Comparison of ENCODE assay signal across 22 cellular contexts in genomic region chr6:54586251-54586650, GRCh38.
DNase-seq lines count a peak whose midpoint lies in the region; ATAC-seq, FAIRE-seq and TF ChIP-seq lines count a peak whose summit lies in the region.
"Had no signal": no experiment of that assay in that cellular context is flagged by ENCODE, and none has a peak within 500 bp of the region (broad histone marks: within the 10 kb centered on the region; RNA-seq: fewer than 3 reads in every experiment).

No MANE protein-coding gene starts in this region.

- H4K20me1 ChIP-seq in keratinocyte (ENCODE audit: control insufficient read depth, extremely low read depth, insufficient read depth, low read length), result no peaks in the 10 kb centered on the region
- H4K20me1 ChIP-seq: BLaER1 had no signal

- no peak overlapping the region for H3K27ac ChIP-seq in keratinocyte (ENCODE audit: control insufficient read depth, insufficient read depth, low read length)
- H3K27ac ChIP-seq in ascending aorta, result no peak overlapping the region
- H3K27ac ChIP-seq: BLaER1, neutrophil had no signal

- no peak overlapping the region for H2AFZ ChIP-seq in keratinocyte (ENCODE audit: control insufficient read depth, low read length)

- H3K4me1 Mint-ChIP-seq in Calu3 (ENCODE audit: low read depth, unreplicated experiment), result peaks cover 8% of the 10 kb centered on the region
- H3K4me1 Mint-ChIP-seq: activated naive CD4-positive, alpha-beta T cell treated with anti-CD3 and anti-CD28 coated beads, Interleukin-2, amount 50 U/mL, for 24 hours; H9; T-cell had no signal

- no peaks in the 10 kb centered on the region for H3K79me2 ChIP-seq in keratinocyte (ENCODE audit: control insufficient read depth, insufficient read depth, low read length)

- H3K9me3 ChIP-seq in keratinocyte (ENCODE audit: control insufficient read depth, low read depth, low read length) (no peaks in the 10 kb centered on the region), ascending aorta (no peaks in the 10 kb centered on the region)
- H3K9me3 ChIP-seq: BLaER1 had no signal

- no peaks in the 10 kb centered on the region for H3K27me3 Mint-ChIP-seq in Calu3 (ENCODE audit: unreplicated experiment)
- H3K27me3 Mint-ChIP-seq: activated naive CD4-positive, alpha-beta T cell treated with anti-CD3 and anti-CD28 coated beads, Interleukin-2, amount 50 U/mL, for 24 hours; T-cell had no signal

- DNase-seq in AG09319 (ENCODE audit: extremely low read depth, low read depth) (peak; percentile 10), HCEC 1CT (peak; percentile 54), bronchial epithelial cell (ENCODE audit: low read depth) (peak; percentile 82), keratinocyte (ENCODE audit: low read depth, low spot score) (no peak), ascending aorta (ENCODE audit: low spot score in 2 of 2) (no peak), COLO829 (ENCODE audit: low spot score) (no peak), Calu3 (no peak)
- DNase-seq: activated CD4-positive, alpha-beta T cell treated with anti-CD3 and anti-CD28 coated beads, Interleukin-2, amount 50 U/mL, for 48 hours; activated T-cell treated with anti-CD3 and anti-CD28 coated beads, Interleukin-2, amount 50 U/mL, for 1 hour; caudate nucleus; effector CD8-positive, alpha-beta T cell; foreskin melanocyte; H9; left cardiac atrium; NCI-H1436 treated with DMSO at 0.1 percent for 48 hours; stimulated activated CD4-positive, alpha-beta T cell treated with anti-CD3 and anti-CD28 coated beads, Interleukin-4, amount 100 ng/mL, for 24 hours; substantia nigra; T-cell had no signal

- H3K4me1 ChIP-seq in keratinocyte (ENCODE audit: control insufficient read depth, extremely low read depth, insufficient read depth, low read length) (no peaks in the 10 kb centered on the region), ascending aorta (no peaks in the 10 kb centered on the region)
- H3K4me1 ChIP-seq: BLaER1 had no signal

- FAIRE-seq in bronchial epithelial cell (lab: Jason Lieb, UNC) (no peak), keratinocyte (lab: Jason Lieb, UNC) (peak; percentile 44)

- no peaks in the 10 kb centered on the region for H3K27me3 ChIP-seq in bronchial epithelial cell (ENCODE audit: control insufficient read depth, insufficient read depth, low read length)
- no peaks in the 10 kb centered on the region for H3K27me3 ChIP-seq in keratinocyte (ENCODE audit: control insufficient read depth, extremely low read depth, insufficient read depth, low read length)
- H3K27me3 ChIP-seq in ascending aorta, result no peaks in the 10 kb centered on the region
- H3K27me3 ChIP-seq: BLaER1, neutrophil had no signal

- no peak for ATAC-seq in GM21390 (IDR thresholded peaks at IDR 0.05; ENCODE audit: unreplicated experiment)
- ATAC-seq: T-cell had no signal

- no peak overlapping the region for H3K4me2 ChIP-seq in keratinocyte (ENCODE audit: control insufficient read depth, extremely low read depth, insufficient read depth, low read depth, low read length)
- H3K4me2 ChIP-seq: BLaER1 had no signal

- dilution Hi-C loops in keratinocyte (cut with MboI; ENCODE audit: extremely low pct_ligation_motif_present, low sequenced_read_pairs), result no loop called here

- H3K4me3 ChIP-seq in bronchial epithelial cell (ENCODE audit: low read depth, low read length) (no peak overlapping the region), keratinocyte (ENCODE audit: control insufficient read depth in 2 of 3, extremely low read depth in 1 of 3, insufficient read depth in 2 of 3, low read depth in 1 of 3, low read length in 3 of 3) (no peak overlapping the region), ascending aorta (no peak overlapping the region)
- H3K4me3 ChIP-seq: BLaER1 had no signal

- no peak overlapping the region for H3K4me3 Mint-ChIP-seq in Calu3 (ENCODE audit: low read depth, unreplicated experiment)
- H3K4me3 Mint-ChIP-seq: activated naive CD4-positive, alpha-beta T cell treated with anti-CD3 and anti-CD28 coated beads, Interleukin-2, amount 50 U/mL, for 24 hours; H9; T-cell had no signal

- H3K9me1 ChIP-seq in keratinocyte (ENCODE audit: control insufficient read depth, extremely low read depth, insufficient read depth, low read length), result no peaks in the 10 kb centered on the region

- no peaks in the 10 kb centered on the region for H3K9me3 Mint-ChIP-seq in Calu3 (ENCODE audit: low read depth, unreplicated experiment)
- H3K9me3 Mint-ChIP-seq: activated naive CD4-positive, alpha-beta T cell treated with anti-CD3 and anti-CD28 coated beads, Interleukin-2, amount 50 U/mL, for 24 hours had no signal

- no peaks in the 10 kb centered on the region for H3K36me3 Mint-ChIP-seq in Calu3 (ENCODE audit: insufficient read depth, unreplicated experiment)
- H3K36me3 Mint-ChIP-seq: activated naive CD4-positive, alpha-beta T cell treated with anti-CD3 and anti-CD28 coated beads, Interleukin-2, amount 50 U/mL, for 24 hours; T-cell had no signal

- BruUV-seq in Calu3 (replicated peaks; lab: Mats Ljungman, UMichigan), result no TSS peak

- intact Hi-C loops in ascending aorta (cut with DNase I), result no loop called here
- intact Hi-C loops in Calu3 (cut with micrococcal nuclease; ENCODE audit: unreplicated experiment), result no loop called here

- H3K27ac Mint-ChIP-seq in Calu3 (ENCODE audit: unreplicated experiment), result no peak overlapping the region
- H3K27ac Mint-ChIP-seq: activated naive CD4-positive, alpha-beta T cell treated with anti-CD3 and anti-CD28 coated beads, Interleukin-2, amount 50 U/mL, for 24 hours; H9; T-cell had no signal

- no peak for TF ChIP-seq CTCF in AG09319 (IDR thresholded peaks at IDR 0.05; ENCODE audit: low read depth, low read length)
- no peak for TF ChIP-seq CTCF in bronchial epithelial cell (IDR thresholded peaks at IDR 0.05; ENCODE audit: insufficient read depth, low read length, severe bottlenecking)
- TF ChIP-seq CTCF in keratinocyte (optimal IDR thresholded peaks at IDR 0.05 in 1 of 3, IDR thresholded peaks at IDR 0.05 in 1 of 3, conservative IDR thresholded peaks at IDR 0.05 in 1 of 3; ENCODE audit: extremely low read depth in 1 of 3, insufficient read depth in 2 of 3, low read length in 3 of 3), result no peak
- TF ChIP-seq CTCF in ascending aorta (IDR thresholded peaks at IDR 0.05), result no peak
- TF ChIP-seq CTCF in Calu3 (IDR thresholded peaks at IDR 0.05; ENCODE audit: unreplicated experiment), result no peak

- CTCF ChIA-PET in Calu3 (lab: Charles Lee), result interaction anchor here (0.7 kb wide), 1 partner anchor 337 kb away, joined by 3 read pairs; no protein-coding TSS in a partner anchor

- H3K36me3 ChIP-seq in bronchial epithelial cell (ENCODE audit: control insufficient read depth, insufficient read depth, low read length) (no peaks in the 10 kb centered on the region), keratinocyte (ENCODE audit: control insufficient read depth in 2 of 2, extremely low read depth in 1 of 2, insufficient read depth in 2 of 2, low read length in 2 of 2) (no peaks in the 10 kb centered on the region), ascending aorta (no peaks in the 10 kb centered on the region)
- H3K36me3 ChIP-seq: BLaER1, neutrophil had no signal

- no peak overlapping the region for H3K9ac ChIP-seq in keratinocyte (ENCODE audit: control insufficient read depth, extremely low read depth, insufficient read depth, low read length)
- H3K9ac ChIP-seq: BLaER1 had no signal

Comparison
In these comparisons a context has a peak if more than half of its experiments do, and no peak if none do; other contexts are left out.
1. DNase-seq: peak in AG09319 (single experiment), HCEC 1CT (single experiment) and bronchial epithelial cell (single experiment); none in keratinocyte (single experiment), ascending aorta (0 of 2), COLO829 (single experiment) and Calu3 (single experiment).